In genomic region chr6:148565931-148566663, GRCh38 we compare ENCODE assay signal across 8 cellular contexts.
DNase-seq lines count a peak whose midpoint lies in the region; ATAC-seq, FAIRE-seq and TF ChIP-seq lines count a peak whose summit lies in the region.

No MANE protein-coding gene starts in this region.

- peak overlapping the region; percentile 57 for H3K27ac Mint-ChIP-seq in nephron progenitor cell

- H3K27me3 ChIP-seq in bronchial epithelial cell (ENCODE audit: control insufficient read depth, insufficient read depth, low read length), result peaks cover 3% of the 10 kb centered on the region

- DNase-seq in HS-27A (ENCODE audit: low read depth), result peak; percentile 69
- DNase-seq in bronchial epithelial cell (ENCODE audit: low read depth), result peak; percentile 85
- DNase-seq in nephron progenitor cell, result no peak
- no peak for DNase-seq in NCI-H345 (lab: John Stamatoyannopoulos, UW)
- DNase-seq in NCI-H524 (lab: John Stamatoyannopoulos, UW), result no peak
- DNase-seq in stimulated activated CD4-positive, alpha-beta T cell treated with anti-CD3 and anti-CD28 coated beads, Interleukin-1b, Interleukin-23, amount 100 ng/mL, for 48 hours, result no peak

- peaks cover 18% of the 10 kb centered on the region for H3K27me3 Mint-ChIP-seq in nephron progenitor cell (ENCODE audit: low read depth, poor library complexity)

- FAIRE-seq in bronchial epithelial cell (lab: Jason Lieb, UNC), result peak; percentile 95

- ATAC-seq in GM18907 (IDR thresholded peaks at IDR 0.05; ENCODE audit: unreplicated experiment) (peak; percentile 54), HG03196 (IDR thresholded peaks at IDR 0.05; ENCODE audit: unreplicated experiment) (no peak)

- no peak overlapping the region for H3K4me3 ChIP-seq in bronchial epithelial cell (ENCODE audit: low read depth, low read length)

- H3K9me3 Mint-ChIP-seq in nephron progenitor cell, result no peaks in the 10 kb centered on the region

- H3K36me3 Mint-ChIP-seq in nephron progenitor cell (ENCODE audit: low read depth), result no peaks in the 10 kb centered on the region

- TF ChIP-seq CTCF in bronchial epithelial cell (IDR thresholded peaks at IDR 0.05; ENCODE audit: insufficient read depth, low read length, severe bottlenecking) (no peak), nephron progenitor cell (IDR thresholded peaks at IDR 0.05) (no peak)

- no peak overlapping the region for H3K4me3 Mint-ChIP-seq in nephron progenitor cell

- H3K36me3 ChIP-seq in bronchial epithelial cell (ENCODE audit: control insufficient read depth, insufficient read depth, low read length), result no peaks in the 10 kb centered on the region

- H3K4me1 Mint-ChIP-seq in nephron progenitor cell, result peaks cover 4% of the 10 kb centered on the region

Comparison
In these comparisons a context has a peak if more than half of its experiments do, and no peak if none do; other contexts are left out.
1. DNase-seq: peak in HS-27A (single experiment) and bronchial epithelial cell (single experiment); none in nephron progenitor cell (single experiment), NCI-H345 (single experiment), NCI-H524 (0 of 2) and stimulated activated CD4-positive, alpha-beta T cell treated with anti-CD3 and anti-CD28 coated beads, Interleukin-1b, Interleukin-23, amount 100 ng/mL, for 48 hours (single experiment).